In the genomic region with DNA sequence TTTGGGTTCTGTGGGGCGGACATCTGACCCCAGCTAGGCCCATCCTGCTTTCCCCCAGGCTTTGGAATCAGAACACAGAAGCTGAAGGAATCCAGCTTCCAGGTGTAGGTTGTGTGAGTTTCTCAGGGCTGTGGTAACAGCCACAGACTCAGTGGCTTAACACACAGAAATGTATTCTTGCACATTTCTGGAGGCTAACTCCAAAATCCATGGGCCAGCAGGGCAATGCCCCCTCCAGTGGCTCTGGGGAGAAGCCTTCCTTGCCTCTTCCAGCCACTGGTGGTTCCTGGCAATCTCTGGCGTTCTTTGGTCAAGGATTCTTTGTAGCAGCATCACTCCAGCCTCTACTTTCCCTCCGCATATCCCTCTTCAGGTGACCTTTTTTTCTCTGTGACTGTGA, we compare ENCODE assay signal across 27 cellular contexts. TPM values are rescaled to one million over a fixed set of nuclear protein-coding genes. Genes with fewer than 3 reads are reported as not detected.
"Had no signal": no experiment of that assay in that cellular context is flagged by ENCODE, and none has a peak within 500 bp of the region (broad histone marks: within the 10 kb centered on the region; RNA-seq: fewer than 3 reads in every experiment).

No MANE protein-coding gene starts in this region.

- H3K36me3 Mint-ChIP-seq: activated CD8-positive, alpha-beta memory T cell treated with anti-CD3 and anti-CD28 coated beads, Interleukin-2, amount 10 ng/mL, durations not matched to agents 7 days and 5 days had no signal

- H3K27ac Mint-ChIP-seq: activated B cell treated with CpG ODN at 0.5 μM for 24 hours; activated CD4-positive, alpha-beta T cell treated with anti-CD3 and anti-CD28 coated beads, Interleukin-2, amount 10 ng/mL, durations not matched to agents 24 days and 14 days; activated CD8-positive, alpha-beta memory T cell treated with anti-CD3 and anti-CD28 coated beads, Interleukin-2, amount 10 ng/mL, durations not matched to agents 7 days and 5 days; activated naive CD4-positive, alpha-beta T cell treated with anti-CD3 and anti-CD28 coated beads for 36 hours; activated naive CD8-positive, alpha-beta T cell; activated T-cell treated with anti-CD3 and anti-CD28 coated beads, Interleukin-2, amount 50 U/mL, for 24 hours had no signal

- H3K9me3 Mint-ChIP-seq: activated CD4-positive, alpha-beta T cell treated with anti-CD3 and anti-CD28 coated beads, Interleukin-2, amount 10 ng/mL, durations not matched to agents 24 days and 14 days had no signal

- H3K4me1 Mint-ChIP-seq: activated CD4-positive, alpha-beta T cell treated with anti-CD3 and anti-CD28 coated beads, Interleukin-2, amount 10 ng/mL, durations not matched to agents 24 days and 14 days; activated CD8-positive, alpha-beta memory T cell treated with anti-CD3 and anti-CD28 coated beads, Interleukin-2, amount 10 ng/mL, durations not matched to agents 7 days and 5 days had no signal

- H3K27ac ChIP-seq: brain microvascular endothelial cell, cardiac muscle cell had no signal

- H3K36me3 ChIP-seq: brain microvascular endothelial cell, cardiac muscle cell had no signal

- H3K4me3 Mint-ChIP-seq: activated B cell treated with CpG ODN at 0.5 μM for 24 hours; activated CD8-positive, alpha-beta memory T cell treated with anti-CD3 and anti-CD28 coated beads, Interleukin-2, amount 10 ng/mL, durations not matched to agents 7 days and 5 days had no signal

- H3K4me3 ChIP-seq: cardiac muscle cell had no signal

- ATAC-seq: activated CD8-positive, alpha-beta memory T cell treated with anti-CD3 and anti-CD28 coated beads, Interleukin-2, amount 10 ng/mL, durations not matched to agents 7 days and 5 days had no signal

- DNase-seq: activated B cell treated with CpG ODN at 0.5 μM for 24 hours; activated CD4-positive, alpha-beta T cell treated with anti-CD3 and anti-CD28 coated beads for 1 hour; activated CD4-positive, alpha-beta T cell treated with anti-CD3 and anti-CD28 coated beads, Interleukin-2, amount 10 ng/mL, durations not matched to agents 24 days and 14 days; activated CD4-positive, alpha-beta T cell treated with anti-CD3 and anti-CD28 coated beads, Interleukin-2, amount 50 U/mL, for 48 hours; activated CD8-positive, alpha-beta memory T cell treated with anti-CD3 and anti-CD28 coated beads, Interleukin-2, amount 10 ng/mL, durations not matched to agents 7 days and 5 days; activated gamma-delta T cell; activated naive CD4-positive, alpha-beta T cell treated with anti-CD3 and anti-CD28 coated beads for 36 hours; activated T-cell treated with anti-CD3 and anti-CD28 coated beads, Interleukin-2, amount 50 U/mL, for 24 hours; amygdala; brain microvascular endothelial cell; Kasumi-1; KBM-7; NCI-H1048; NCI-H146; NCI-H1930; NCI-H2107; NCI-H2171 treated with DMSO at 0.1 percent for 48 hours; NCI-H345; NCI-H510A; NCI-H526 treated with DMSO at 0.1 percent for 48 hours; NCI-H82; SIG-M5; T-helper 2 cell; T1000 had no signal

RNA-seq across cellular contexts. Expression of a gene that starts 1.3 kb away (rescaled TPM):
- total RNA-seq: activated B cell treated with CpG ODN at 0.5 μM for 24 hours; activated CD8-positive, alpha-beta memory T cell treated with anti-CD3 and anti-CD28 coated beads, Interleukin-2, amount 10 ng/mL, durations not matched to agents 7 days and 5 days; activated naive CD4-positive, alpha-beta T cell treated with anti-CD3 and anti-CD28 coated beads for 36 hours; OCI-LY7 had no signal
